In genomic region chr17:63845509-63845908, GRCh38 we compare ENCODE assay signal across 29 cellular contexts. TPM values are rescaled to one million over a fixed set of nuclear protein-coding genes. Genes with fewer than 3 reads are reported as not detected.
"Had no signal": no experiment of that assay in that cellular context is flagged by ENCODE, and none has a peak within 500 bp of the region (broad histone marks: within the 10 kb centered on the region; RNA-seq: fewer than 3 reads in every experiment).

No MANE protein-coding gene starts in this region.

- ATAC-seq: esophagus mucosa; gastrocnemius medialis; left ventricle myocardium superior; lower lobe of right lung; natural killer cell; stimulated activated naive B cell treated with anti-CD40 and anti-IgM and Interleukin-4, amounts not matched to agents 10 μg/mL and 1 μg/mL and 100 μg/mL, for 72 hours had no signal

- H3K4me2 ChIP-seq: neural progenitor cell had no signal

- H3K36me3 Mint-ChIP-seq: natural killer cell, neural progenitor cell had no signal

- H2AFZ ChIP-seq: neural progenitor cell, parathyroid adenoma had no signal

- H3K27ac Mint-ChIP-seq: dendritic cell treated with granulocyte-macrophage colony-stimulating factor and Interleukin-4, amounts not matched to agents 40 ng/mL and 50 ng/mL, for 4 days; endodermal cell; neural progenitor cell; stimulated activated naive CD8-positive, alpha-beta T cell treated with anti-CD3 and anti-CD28 coated beads, Interleukin-15, Interleukin-2, amounts not matched to agents 100 ng/mL and 50 ng/mL, for 24 hours had no signal

- H3K9me3 Mint-ChIP-seq: natural killer cell had no signal

- H3K27me3 ChIP-seq: colonic mucosa, gastrocnemius medialis, transverse colon, vagina had no signal

- H3K27ac ChIP-seq: colonic mucosa, epithelial cell of prostate, gastrocnemius medialis, lower lobe of right lung, neural progenitor cell, parathyroid adenoma, skin epidermis, thoracic aorta, transverse colon, vagina had no signal

- H3K4me3 ChIP-seq: colonic mucosa, gastrocnemius medialis, lower lobe of right lung, neural progenitor cell, skin epidermis, thoracic aorta, transverse colon, vagina had no signal

- H3K9ac ChIP-seq: neural progenitor cell, parathyroid adenoma had no signal

- FAIRE-seq: keratinocyte had no signal

- H3K4me3 Mint-ChIP-seq: dendritic cell treated with granulocyte-macrophage colony-stimulating factor and Interleukin-4, amounts not matched to agents 40 ng/mL and 50 ng/mL, for 4 days; endodermal cell; stimulated activated naive B cell treated with anti-CD40 and anti-IgM and Interleukin-4, amounts not matched to agents 10 μg/mL and 1 μg/mL and 100 μg/mL, for 72 hours; stimulated activated naive CD8-positive, alpha-beta T cell treated with anti-CD3 and anti-CD28 coated beads, Interleukin-15, Interleukin-2, amounts not matched to agents 100 ng/mL and 50 ng/mL, for 24 hours had no signal

- H3K36me3 ChIP-seq: colonic mucosa, gastrocnemius medialis, lower lobe of right lung, neural progenitor cell, thoracic aorta, transverse colon, vagina had no signal

- H3K9me3 ChIP-seq: colonic mucosa, gastrocnemius medialis, thoracic aorta, transverse colon, vagina had no signal

- H3K27me3 Mint-ChIP-seq: stimulated activated naive B cell treated with anti-CD40 and anti-IgM and Interleukin-4, amounts not matched to agents 10 μg/mL and 1 μg/mL and 100 μg/mL, for 72 hours; stimulated activated naive CD8-positive, alpha-beta T cell treated with anti-CD3 and anti-CD28 coated beads, Interleukin-15, Interleukin-2, amounts not matched to agents 100 ng/mL and 50 ng/mL, for 24 hours had no signal

- DNase-seq: colonic mucosa; effector CD8-positive, alpha-beta T cell; endodermal cell; foreskin fibroblast; gastrocnemius medialis; head of caudate nucleus; left ventricle myocardium superior; lower lobe of right lung; natural killer cell; stimulated activated CD4-positive, alpha-beta T cell treated with anti-CD3 and anti-CD28 coated beads, Interleukin-15, amount 100 ng/mL, for 24 hours; stimulated activated CD4-positive, alpha-beta T cell treated with anti-CD3 and anti-CD28 coated beads, Interleukin-2, amount 100 ng/mL, for 48 hours; stimulated activated naive B cell treated with anti-CD40 and anti-IgM and Interleukin-4, amounts not matched to agents 10 μg/mL and 1 μg/mL and 100 μg/mL, for 72 hours; transverse colon had no signal

RNA-seq across cellular contexts. Expression of gene CSH2, which starts 28.0 kb away (rescaled TPM):
- total RNA-seq: colonic mucosa, esophagus mucosa, gastrocnemius medialis, glomerular endothelial cell, left ventricle myocardium superior, lower lobe of right lung, mesenteric fat pad, myocyte, natural killer cell, osteoblast, progenitor cell of endocrine pancreas, thoracic aorta, transverse colon, ureter, vagina had no signal
- polyA plus RNA-seq: keratinocyte had no signal

RNA-seq across cellular contexts. Expression of gene GH2, which starts 36.2 kb away (rescaled TPM):
- total RNA-seq: colonic mucosa, esophagus mucosa, gastrocnemius medialis, glomerular endothelial cell, left ventricle myocardium superior, lower lobe of right lung, mesenteric fat pad, myocyte, natural killer cell, osteoblast, progenitor cell of endocrine pancreas, thoracic aorta, transverse colon, ureter, vagina had no signal
- polyA plus RNA-seq: keratinocyte had no signal
